In genomic region chrX:8758706-8759105, GRCh38 we compare ENCODE assay signal across 12 cellular contexts. TPM values are rescaled to one million over a fixed set of nuclear protein-coding genes. Genes with fewer than 3 reads are reported as not detected.
"Had no signal": no experiment of that assay in that cellular context is flagged by ENCODE, and none has a peak within 500 bp of the region (broad histone marks: within the 10 kb centered on the region; RNA-seq: fewer than 3 reads in every experiment).

No MANE protein-coding gene starts in this region.

RNA-seq across cellular contexts. Expression of gene ANOS1, which starts 26.8 kb away (rescaled TPM):
- total RNA-seq: natural killer cell had no signal

RNA-seq across cellular contexts. Expression of gene FAM9A, which starts 42.5 kb away (rescaled TPM):
- total RNA-seq: esophagus muscularis mucosa, gastrocnemius medialis, heart right ventricle, left lobe of liver, lower leg skin, mesothelial cell of epicardium, mucosa of gallbladder, myocyte, natural killer cell, renal cortical epithelial cell, suprapubic skin, thyroid gland had no signal
- polyA plus RNA-seq: heart right ventricle had no signal
